In the genomic region with DNA sequence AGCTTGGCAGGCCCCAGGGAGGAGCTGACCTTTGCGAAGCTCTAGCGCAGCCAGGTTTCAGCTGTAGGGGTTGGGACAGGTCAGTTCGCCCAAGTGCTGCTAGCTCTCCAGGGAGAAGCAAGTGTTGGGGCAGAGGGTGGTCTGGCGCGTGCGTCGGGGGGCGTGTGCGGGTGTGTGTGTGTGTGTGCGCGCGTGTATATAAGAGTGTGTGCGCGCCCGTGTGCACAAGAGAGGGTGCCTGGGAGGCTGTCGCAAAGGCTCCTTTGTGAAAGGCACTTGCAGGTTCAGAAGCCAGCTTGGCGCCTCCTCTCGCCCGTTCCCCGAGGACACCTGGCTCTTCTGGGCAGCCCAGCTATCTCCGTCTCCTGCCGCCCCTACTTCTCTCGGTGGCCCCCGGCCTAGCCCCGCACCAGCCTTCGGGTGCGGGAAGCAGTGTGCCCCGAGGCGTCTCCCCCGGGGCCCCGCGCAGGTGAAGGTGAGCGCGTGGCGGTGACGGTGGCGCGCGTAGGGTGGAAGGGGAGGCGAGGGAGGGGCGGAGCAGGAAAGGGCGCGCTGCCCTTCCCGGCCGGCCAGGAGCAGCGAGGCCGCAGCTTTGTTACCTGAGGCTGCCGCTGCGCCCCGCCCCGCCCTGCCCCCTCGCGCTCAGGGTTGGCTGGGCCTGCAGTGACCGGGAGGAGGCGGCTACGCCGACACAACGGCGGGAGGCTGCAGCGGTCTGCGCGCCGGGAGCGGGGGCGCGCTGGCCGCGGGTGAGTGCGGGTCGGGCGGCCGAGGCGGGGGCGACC, we compare ENCODE assay signal across 8 cellular contexts. TPM values are rescaled to one million over a fixed set of nuclear protein-coding genes. Genes with fewer than 3 reads are reported as not detected.
DNase-seq lines count a peak whose midpoint lies in the region; ATAC-seq and TF ChIP-seq lines count a peak whose summit lies in the region.

A gene with protein sequence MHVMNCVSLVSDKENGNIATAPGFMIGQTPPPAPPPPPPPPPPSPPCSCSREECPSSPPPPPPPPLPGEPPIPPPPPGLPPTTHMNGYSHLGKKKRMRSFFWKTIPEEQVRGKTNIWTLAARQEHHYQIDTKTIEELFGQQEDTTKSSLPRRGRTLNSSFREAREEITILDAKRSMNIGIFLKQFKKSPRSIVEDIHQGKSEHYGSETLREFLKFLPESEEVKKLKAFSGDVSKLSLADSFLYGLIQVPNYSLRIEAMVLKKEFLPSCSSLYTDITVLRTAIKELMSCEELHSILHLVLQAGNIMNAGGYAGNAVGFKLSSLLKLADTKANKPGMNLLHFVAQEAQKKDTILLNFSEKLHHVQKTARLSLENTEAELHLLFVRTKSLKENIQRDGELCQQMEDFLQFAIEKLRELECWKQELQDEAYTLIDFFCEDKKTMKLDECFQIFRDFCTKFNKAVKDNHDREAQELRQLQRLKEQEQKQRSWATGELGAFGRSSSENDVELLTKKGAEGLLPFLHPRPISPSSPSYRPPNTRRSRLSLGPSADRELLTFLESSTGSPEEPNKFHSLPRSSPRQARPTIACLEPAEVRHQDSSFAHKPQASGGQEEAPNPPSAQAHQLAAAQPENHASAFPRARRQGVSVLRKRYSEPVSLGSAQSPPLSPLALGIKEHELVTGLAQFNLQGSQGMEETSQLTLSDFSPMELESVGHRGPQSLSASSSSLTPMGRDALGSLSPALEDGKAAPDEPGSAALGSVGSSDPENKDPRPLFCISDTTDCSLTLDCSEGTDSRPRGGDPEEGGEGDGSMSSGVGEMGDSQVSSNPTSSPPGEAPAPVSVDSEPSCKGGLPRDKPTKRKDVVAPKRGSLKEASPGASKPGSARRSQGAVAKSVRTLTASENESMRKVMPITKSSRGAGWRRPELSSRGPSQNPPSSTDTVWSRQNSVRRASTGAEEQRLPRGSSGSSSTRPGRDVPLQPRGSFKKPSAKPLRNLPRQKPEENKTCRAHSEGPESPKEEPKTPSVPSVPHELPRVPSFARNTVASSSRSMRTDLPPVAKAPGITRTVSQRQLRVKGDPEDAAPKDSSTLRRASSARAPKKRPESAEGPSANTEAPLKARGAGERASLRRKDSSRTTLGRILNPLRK (plus strand): TSS at position 663 of the 785 bp plus-strand sequence. CDS start 6,735 bp downstream, outside the sequence.

- no peaks in the 10 kb centered on the region for H3K9me3 ChIP-seq in ectodermal cell (ENCODE audit: control insufficient read depth, low read length)
- no peaks in the 10 kb centered on the region for H3K9me3 ChIP-seq in mesodermal cell (ENCODE audit: control insufficient read depth, low read length)
- no peaks in the 10 kb centered on the region for H3K9me3 ChIP-seq in upper lobe of right lung

- peaks cover 57% of the 10 kb centered on the region for H3K27me3 ChIP-seq in ectodermal cell (ENCODE audit: control insufficient read depth, insufficient read depth, low read length, poor library complexity, severe bottlenecking)
- peaks cover 3% of the 10 kb centered on the region for H3K27me3 ChIP-seq in upper lobe of right lung

- peak; percentile 22 for DNase-seq in EH (ENCODE audit: low read depth)
- peak; percentile 35 for DNase-seq in RPMI8226
- DNase-seq in upper lobe of right lung: peak; percentile 94

- peak within 1 kb of the TSS; percentile 68 for H3K4me3 ChIP-seq in ectodermal cell (ENCODE audit: insufficient read depth, low read depth, low read length)
- H3K4me3 ChIP-seq in mesodermal cell (ENCODE audit: extremely low read depth, insufficient read depth, low read length, poor library complexity, severe bottlenecking): peak within 1 kb of the TSS; percentile 49
- H3K4me3 ChIP-seq in upper lobe of right lung: peak within 1 kb of the TSS; percentile 68

- TF ChIP-seq CTCF in upper lobe of right lung (IDR thresholded peaks at IDR 0.05): no peak

- 0 to 1% methylated on average over 74 of the region's 74 CpGs for WGBS in ectodermal cell, 2 experiments
- WGBS in mesodermal cell (ENCODE audit: insufficient coverage in 2 of 2), 2 experiments: 0 to 3% methylated on average over 29 to 41 of the region's 74 CpGs

- no peak within 1 kb of the TSS for H3K27ac ChIP-seq in ectodermal cell (ENCODE audit: insufficient read depth, low read depth, low read length, poor library complexity, severe bottlenecking)
- H3K27ac ChIP-seq in mesodermal cell (ENCODE audit: low read depth, low read length, severe bottlenecking): no peak within 1 kb of the TSS
- peak within 1 kb of the TSS; percentile 84 for H3K27ac ChIP-seq in upper lobe of right lung

- intact Hi-C loops in upper lobe of right lung (cut with DNase I): no loop called here

- peaks cover under 1% of the 10 kb centered on the region for H3K4me1 ChIP-seq in ectodermal cell (ENCODE audit: control insufficient read depth, insufficient read depth, low read length)
- peaks cover 4% of the 10 kb centered on the region for H3K4me1 ChIP-seq in mesodermal cell (ENCODE audit: control insufficient read depth, insufficient read depth, low read length, poor library complexity, severe bottlenecking)
- peaks cover 8% of the 10 kb centered on the region for H3K4me1 ChIP-seq in upper lobe of right lung

- ATAC-seq in HG03354 (IDR thresholded peaks at IDR 0.05; ENCODE audit: poor library complexity, severe bottlenecking, unreplicated experiment) (peak; percentile 33), upper lobe of right lung (peak; percentile 94), GM18861 (IDR thresholded peaks at IDR 0.05; ENCODE audit: unreplicated experiment) (no peak), GM18870 (IDR thresholded peaks at IDR 0.05; ENCODE audit: unreplicated experiment) (no peak)

- H3K36me3 ChIP-seq in ectodermal cell (ENCODE audit: control insufficient read depth, insufficient read depth, low read length) (no peaks in the 10 kb centered on the region), mesodermal cell (ENCODE audit: control insufficient read depth, insufficient read depth, low read length) (no peaks in the 10 kb centered on the region), upper lobe of right lung (no peaks in the 10 kb centered on the region)

RNA-seq across cellular contexts. Expression of the gene that starts here (rescaled TPM):
- 6.6 TPM for polyA plus RNA-seq in ectodermal cell (2013, experiment 1 of 4)
- polyA plus RNA-seq in ectodermal cell (2013, experiment 2 of 4): 7.7 TPM
- 4.6 TPM for polyA plus RNA-seq in ectodermal cell (2013, experiment 3 of 4)
- 4.3 TPM for polyA plus RNA-seq in ectodermal cell (2013, experiment 4 of 4)
- polyA plus RNA-seq in mesodermal cell (2013, experiment 1 of 2): 1.00 TPM
- polyA plus RNA-seq in mesodermal cell (2013, experiment 2 of 2): 0.71 TPM
- 25.7 TPM for total RNA-seq in upper lobe of right lung

Comparison
In these comparisons a context has a peak if more than half of its experiments do, and no peak if none do; other contexts are left out.
1. DNase-seq: peak in every context shown above with its lines; median percentile 94 in upper lobe of right lung; 35 in RPMI8226; 22 in EH.
2. ATAC-seq: peak in HG03354 (single experiment) and upper lobe of right lung (single experiment); none in GM18861 (single experiment) and GM18870 (single experiment).
3. Peak in every context shown above with its lines, with median percentiles within 50 percentile points of each other: H3K4me3 ChIP-seq.